26 cellular contexts compared by ENCODE assay signal in genomic region chr18:65415167-65415566, GRCh38.
DNase-seq lines count a peak whose midpoint lies in the region; ATAC-seq and TF ChIP-seq lines count a peak whose summit lies in the region.
"Had no signal": no experiment of that assay in that cellular context is flagged by ENCODE, and none has a peak within 500 bp of the region (broad histone marks: within the 10 kb centered on the region; RNA-seq: fewer than 3 reads in every experiment).

No MANE protein-coding gene starts in this region.

- no peaks in the 10 kb centered on the region for H3K9me3 Mint-ChIP-seq in endodermal cell
- no peaks in the 10 kb centered on the region for H3K9me3 Mint-ChIP-seq in activated T-helper 1 cell treated with anti-CD3 and anti-CD28 coated beads, Interleukin-12 subunit alpha, Interleukin-12 subunit beta, Interleukin-2, Interleukin-4 antibody, amounts not matched to agents 30 ng/mL and 10 ng/mL and 1 ng/mL, durations not matched to agents 14 hours and 24 hours and 36 hours

- ATAC-seq in PC-3 (peak; percentile 99), HG03442 (IDR thresholded peaks at IDR 0.05; ENCODE audit: unreplicated experiment) (no peak)
- ATAC-seq: left cardiac atrium had no signal

- H3K4me1 ChIP-seq in PC-3 (ENCODE audit: insufficient read depth, low read length) (peaks cover 8% of the 10 kb centered on the region), endodermal cell (ENCODE audit: control insufficient read depth, insufficient read depth, low read length) (no peaks in the 10 kb centered on the region)
- H3K4me1 ChIP-seq: ascending aorta, BLaER1, prostate gland, stomach, tibial artery had no signal

- WGBS in endodermal cell (ENCODE audit: insufficient coverage in 1 of 2, insufficient read length in 1 of 2), 2 experiments: 67% methylated on average over 1 of the region's 1 CpG; no CpG with 5 or more reads in 1 of the 2 experiments

- CTCF ChIA-PET in PC-3 (lab: Charles Lee): no interaction called here

- no peaks in the 10 kb centered on the region for H3K36me3 ChIP-seq in PC-3 (ENCODE audit: low read depth, low read length)
- H3K36me3 ChIP-seq in endodermal cell (ENCODE audit: control insufficient read depth, insufficient read depth, low read length): no peaks in the 10 kb centered on the region
- H3K36me3 ChIP-seq: ascending aorta, BLaER1, prostate gland, stomach, tibial artery, WERI-Rb-1 had no signal

- no peaks in the 10 kb centered on the region for H3K36me3 Mint-ChIP-seq in endodermal cell (ENCODE audit: low read depth)
- H3K36me3 Mint-ChIP-seq in activated T-helper 1 cell treated with anti-CD3 and anti-CD28 coated beads, Interleukin-12 subunit alpha, Interleukin-12 subunit beta, Interleukin-2, Interleukin-4 antibody, amounts not matched to agents 30 ng/mL and 10 ng/mL and 1 ng/mL, durations not matched to agents 14 hours and 24 hours and 36 hours (ENCODE audit: low read depth): no peaks in the 10 kb centered on the region
- H3K36me3 Mint-ChIP-seq: activated naive CD8-positive, alpha-beta T cell; memory B cell had no signal

- no peaks in the 10 kb centered on the region for H4K20me1 ChIP-seq in PC-3 (ENCODE audit: low read length)
- H4K20me1 ChIP-seq: BLaER1 had no signal

- H3K9ac ChIP-seq in PC-3 (ENCODE audit: low read length) (no peak overlapping the region), endodermal cell (ENCODE audit: extremely low read depth, low read length, poor library complexity, severe bottlenecking) (no peak overlapping the region)
- H3K9ac ChIP-seq: BLaER1 had no signal

- H3K4me1 Mint-ChIP-seq in endodermal cell: no peaks in the 10 kb centered on the region
- no peaks in the 10 kb centered on the region for H3K4me1 Mint-ChIP-seq in activated T-helper 1 cell treated with anti-CD3 and anti-CD28 coated beads, Interleukin-12 subunit alpha, Interleukin-12 subunit beta, Interleukin-2, Interleukin-4 antibody, amounts not matched to agents 30 ng/mL and 10 ng/mL and 1 ng/mL, durations not matched to agents 14 hours and 24 hours and 36 hours (ENCODE audit: low read depth)
- H3K4me1 Mint-ChIP-seq: central memory CD8-positive, alpha-beta T cell; memory B cell had no signal

- H3K4me2 ChIP-seq in PC-3 (ENCODE audit: low read length): 0 out of 2 replicates have a peak overlapping the region, but pooled peaks have one; percentile 8
- H3K4me2 ChIP-seq: BLaER1 had no signal

- no peaks in the 10 kb centered on the region for H3K9me2 ChIP-seq in PC-3 (replicated peaks; ENCODE audit: low read length)

- H3K9me3 ChIP-seq in PC-3 (ENCODE audit: low read length) (no peaks in the 10 kb centered on the region), endodermal cell (ENCODE audit: control insufficient read depth, low read length) (peaks cover 9% of the 10 kb centered on the region)
- H3K9me3 ChIP-seq: BLaER1, prostate gland, stomach, tibial artery had no signal

- H3K27me3 Mint-ChIP-seq in endodermal cell (ENCODE audit: insufficient read depth): no peaks in the 10 kb centered on the region
- H3K27me3 Mint-ChIP-seq in activated T-helper 1 cell treated with anti-CD3 and anti-CD28 coated beads, Interleukin-12 subunit alpha, Interleukin-12 subunit beta, Interleukin-2, Interleukin-4 antibody, amounts not matched to agents 30 ng/mL and 10 ng/mL and 1 ng/mL, durations not matched to agents 14 hours and 24 hours and 36 hours (ENCODE audit: insufficient read depth): no peaks in the 10 kb centered on the region
- H3K27me3 Mint-ChIP-seq: activated naive CD8-positive, alpha-beta T cell; central memory CD8-positive, alpha-beta T cell; memory B cell had no signal

- no peak overlapping the region for H3K4me3 Mint-ChIP-seq in endodermal cell
- no peak overlapping the region for H3K4me3 Mint-ChIP-seq in activated T-helper 1 cell treated with anti-CD3 and anti-CD28 coated beads, Interleukin-12 subunit alpha, Interleukin-12 subunit beta, Interleukin-2, Interleukin-4 antibody, amounts not matched to agents 30 ng/mL and 10 ng/mL and 1 ng/mL, durations not matched to agents 14 hours and 24 hours and 36 hours
- H3K4me3 Mint-ChIP-seq: activated naive CD8-positive, alpha-beta T cell; central memory CD8-positive, alpha-beta T cell; memory B cell had no signal

- intact Hi-C loops in PC-3 (cut with micrococcal nuclease): no loop called here
- intact Hi-C loops in activated T-helper 1 cell treated with anti-CD3 and anti-CD28 coated beads, Interleukin-12 subunit alpha, Interleukin-12 subunit beta, Interleukin-2, Interleukin-4 antibody, amounts not matched to agents 30 ng/mL and 10 ng/mL and 1 ng/mL, durations not matched to agents 14 hours and 24 hours and 36 hours (cut with micrococcal nuclease): no loop called here

- no peak overlapping the region for H3K27ac Mint-ChIP-seq in endodermal cell
- H3K27ac Mint-ChIP-seq in activated T-helper 1 cell treated with anti-CD3 and anti-CD28 coated beads, Interleukin-12 subunit alpha, Interleukin-12 subunit beta, Interleukin-2, Interleukin-4 antibody, amounts not matched to agents 30 ng/mL and 10 ng/mL and 1 ng/mL, durations not matched to agents 14 hours and 24 hours and 36 hours: no peak overlapping the region
- H3K27ac Mint-ChIP-seq: activated naive CD8-positive, alpha-beta T cell; activated T-helper 2 cell treated with anti-CD3 and anti-CD28 coated beads, Interferon-gamma antibody, Interleukin-2, Interleukin-4, amounts not matched to agents 10 μg/mL and 5 μg/mL and 100 μg/mL, durations not matched to agents 14 hours and 24 hours and 36 hours; memory B cell had no signal

- no peak overlapping the region for H2AFZ ChIP-seq in PC-3 (ENCODE audit: low read length)

- no TSS peak for BruUV-seq in PC-3 (replicated peaks; lab: Mats Ljungman, UMichigan)

- no peaks in the 10 kb centered on the region for H3K79me2 ChIP-seq in PC-3 (ENCODE audit: low read length)

- POLR2A ChIA-PET in PC-3 (lab: Charles Lee; ENCODE audit: unreplicated experiment): no interaction called here

- no peaks in the 10 kb centered on the region for H3F3A ChIP-seq in PC-3 (ENCODE audit: low read length, unreplicated experiment)

- H3K27ac ChIP-seq in PC-3 (ENCODE audit: low read length) (no peak overlapping the region), endodermal cell (ENCODE audit: low read depth, low read length) (no peak overlapping the region)
- H3K27ac ChIP-seq: ascending aorta, BLaER1, dorsolateral prefrontal cortex, prostate gland, RWPE1, stomach, tibial artery, WERI-Rb-1 had no signal

- H3K27me3 ChIP-seq in PC-3 (ENCODE audit: low read length): no peaks in the 10 kb centered on the region
- H3K27me3 ChIP-seq in endodermal cell (ENCODE audit: control insufficient read depth, insufficient read depth, low read length, poor library complexity, severe bottlenecking): no peaks in the 10 kb centered on the region
- H3K27me3 ChIP-seq: ascending aorta, BLaER1, dorsolateral prefrontal cortex, stomach, tibial artery had no signal

- H3K4me3 ChIP-seq in PC-3 (ENCODE audit: low read length) (no peak overlapping the region), endodermal cell (ENCODE audit: low read length) (no peak overlapping the region)
- H3K4me3 ChIP-seq: ascending aorta, BLaER1, dorsolateral prefrontal cortex, prostate gland, stomach, tibial artery had no signal

- TF ChIP-seq CTCF in PC-3 (conservative IDR thresholded peaks at IDR 0.05; ENCODE audit: low read depth, low read length): no peak
- TF ChIP-seq CTCF in endodermal cell (conservative IDR thresholded peaks at IDR 0.05): no peak

- DNase-seq in COLO668 (lab: John Stamatoyannopoulos, UW; ENCODE audit: unreplicated experiment): peak; percentile 56
- DNase-seq in HPDE6-E6E7 (ENCODE audit: extremely low spot score): peak; percentile 2
- peak; percentile 86 for DNase-seq in PC-3
- peak; percentile 45 for DNase-seq in endodermal cell
- DNase-seq in activated CD8-positive, alpha-beta memory T cell treated with anti-CD3 and anti-CD28 coated beads for 24 hours: no peak
- no peak for DNase-seq in NCI-H2081 treated with DMSO at 0.1 percent for 48 hours (lab: John Stamatoyannopoulos, UW)
- no peak for DNase-seq in activated T-helper 1 cell treated with anti-CD3 and anti-CD28 coated beads, Interleukin-12 subunit alpha, Interleukin-12 subunit beta, Interleukin-2, Interleukin-4 antibody, amounts not matched to agents 30 ng/mL and 10 ng/mL and 1 ng/mL, durations not matched to agents 14 hours and 24 hours and 36 hours (ENCODE audit: low spot score)
- DNase-seq: ACHN; activated CD4-positive, alpha-beta T cell treated with anti-CD3 and anti-CD28 coated beads, Interleukin-2, amount 50 U/mL, for 1 hour; dorsolateral prefrontal cortex; EL; KG1; left cardiac atrium; NCI-H187; stomach; tibial artery; WERI-Rb-1 had no signal

Comparison
In these comparisons a context has a peak if more than half of its experiments do, and no peak if none do; other contexts are left out.
1. DNase-seq: peak in COLO668 (single experiment), HPDE6-E6E7 (single experiment), PC-3 (single experiment) and endodermal cell (single experiment); none in activated CD8-positive, alpha-beta memory T cell treated with anti-CD3 and anti-CD28 coated beads for 24 hours (single experiment), NCI-H2081 treated with DMSO at 0.1 percent for 48 hours (single experiment) and activated T-helper 1 cell treated with anti-CD3 and anti-CD28 coated beads, Interleukin-12 subunit alpha, Interleukin-12 subunit beta, Interleukin-2, Interleukin-4 antibody, amounts not matched to agents 30 ng/mL and 10 ng/mL and 1 ng/mL, durations not matched to agents 14 hours and 24 hours and 36 hours (single experiment).